ENCODE assay signal across 1 cellular context in the genomic region with DNA sequence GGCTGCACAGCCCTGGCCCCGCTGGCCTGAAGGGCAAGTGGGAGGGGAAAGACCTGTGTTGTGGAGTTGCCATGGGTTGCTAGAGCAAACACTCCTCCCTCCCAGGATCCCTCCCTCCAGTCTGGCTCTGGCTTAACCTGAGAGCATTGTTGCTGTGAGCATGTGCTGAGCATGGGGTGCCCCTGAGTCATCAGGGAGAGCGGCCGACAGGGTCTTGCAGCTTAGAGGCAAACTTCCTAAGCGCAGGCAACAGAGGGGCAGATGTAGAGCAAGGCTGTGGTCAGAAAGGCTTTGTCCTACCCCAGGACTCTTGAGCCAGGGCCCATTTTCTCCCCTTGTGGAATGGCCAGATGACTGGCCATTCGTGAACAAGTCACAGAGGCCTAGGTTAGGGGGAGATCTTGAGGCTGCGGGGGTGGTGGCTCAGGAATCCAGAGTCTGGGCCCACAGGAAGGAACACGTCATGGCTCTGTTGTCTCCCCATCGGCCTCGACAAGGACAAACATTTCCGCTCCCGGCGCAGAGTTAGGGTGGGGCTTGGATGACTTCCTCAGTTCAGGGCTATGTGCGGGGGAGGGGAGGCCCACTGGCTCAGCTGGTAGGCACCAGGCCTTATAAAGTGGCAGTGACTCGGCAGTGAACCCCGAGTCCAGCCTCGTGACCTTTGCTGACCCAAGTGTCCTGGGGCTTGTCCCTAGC.
TF ChIP-seq lines count a peak whose summit lies in the region.

No MANE protein-coding gene starts in this region.

TF ChIP-seq in K562, 482 proteins besides CTCF, POLR2A, EP300 and RAD21 (continued from another document and continues in another):
- TF ChIP-seq, protein P1, sequence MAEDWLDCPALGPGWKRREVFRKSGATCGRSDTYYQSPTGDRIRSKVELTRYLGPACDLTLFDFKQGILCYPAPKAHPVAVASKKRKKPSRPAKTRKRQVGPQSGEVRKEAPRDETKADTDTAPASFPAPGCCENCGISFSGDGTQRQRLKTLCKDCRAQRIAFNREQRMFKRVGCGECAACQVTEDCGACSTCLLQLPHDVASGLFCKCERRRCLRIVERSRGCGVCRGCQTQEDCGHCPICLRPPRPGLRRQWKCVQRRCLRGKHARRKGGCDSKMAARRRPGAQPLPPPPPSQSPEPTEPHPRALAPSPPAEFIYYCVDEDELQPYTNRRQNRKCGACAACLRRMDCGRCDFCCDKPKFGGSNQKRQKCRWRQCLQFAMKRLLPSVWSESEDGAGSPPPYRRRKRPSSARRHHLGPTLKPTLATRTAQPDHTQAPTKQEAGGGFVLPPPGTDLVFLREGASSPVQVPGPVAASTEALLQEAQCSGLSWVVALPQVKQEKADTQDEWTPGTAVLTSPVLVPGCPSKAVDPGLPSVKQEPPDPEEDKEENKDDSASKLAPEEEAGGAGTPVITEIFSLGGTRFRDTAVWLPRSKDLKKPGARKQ (CRISPR knock-in tag; IDR thresholded peaks at IDR 0.05): no peak
- TF ChIP-seq HMGN3 (IDR thresholded peaks at IDR 0.05; ENCODE audit: borderline replicate concordance, extremely low read depth, insufficient read length, low read depth, low read length) (peak; percentile 68), ZNF408 (CRISPR knock-in tag; IDR thresholded peaks at IDR 0.05; ENCODE audit: low read depth) (no peak), ZNF146 (CRISPR knock-in tag; IDR thresholded peaks at IDR 0.05; ENCODE audit: unreplicated experiment) (no peak), TSC22D4 (tag; IDR thresholded peaks at IDR 0.05) (no peak), E2F3 (CRISPR knock-in tag; IDR thresholded peaks at IDR 0.05) (peak; percentile 77; the same call in 1 of the 2 replicates), ZNF324 (CRISPR knock-in tag; IDR thresholded peaks at IDR 0.05) (no peak), ZNF274 (IDR thresholded peaks at IDR 0.05; ENCODE audit: borderline replicate concordance, low read depth, low read length) (no peak), RBFOX2 (IDR thresholded peaks at IDR 0.05; ENCODE audit: low read depth, low read length) (peak; percentile 77), ZNF311 (CRISPR knock-in tag; IDR thresholded peaks at IDR 0.05) (peak; percentile 84; the same call in 1 of the 2 replicates), ARID2 (IDR thresholded peaks at IDR 0.05) (no peak), HEY1 (CRISPR knock-in tag; IDR thresholded peaks at IDR 0.05; ENCODE audit: borderline replicate concordance) (no peak; the same call in 1 of the 2 replicates), PHF8 (IDR thresholded peaks at IDR 0.05; ENCODE audit: borderline replicate concordance, low read length) (peak; percentile 68; the same call in 1 of the 2 replicates), TCF3 (CRISPR knock-in tag; IDR thresholded peaks at IDR 0.05) (peak; percentile 10; the same call in 1 of the 2 replicates), TAF9B (IDR thresholded peaks at IDR 0.05; ENCODE audit: partially characterized antibody) (peak; percentile 93), DPF2 (IDR thresholded peaks at IDR 0.05) (peak; percentile 95), CTBP1 (IDR thresholded peaks at IDR 0.05; ENCODE audit: borderline replicate concordance) (peak; percentile 80; the same call in 1 of the 2 replicates), RNF2 (IDR thresholded peaks at IDR 0.05) (peak; percentile 93), RBBP5 (IDR thresholded peaks at IDR 0.05; ENCODE audit: borderline replicate concordance, insufficient read depth, low read length, poor library complexity, severe bottlenecking) (peak; percentile 89), CBX5 (IDR thresholded peaks at IDR 0.05; ENCODE audit: borderline replicate concordance, low read depth) (no peak; the same call in 1 of the 2 replicates), ZNF253 (CRISPR knock-in tag; conservative IDR thresholded peaks at IDR 0.05) (no peak), CHD1 (IDR thresholded peaks at IDR 0.05; ENCODE audit: low read length) (peak; percentile 33), WHSC1 (IDR thresholded peaks at IDR 0.05; ENCODE audit: low read length) (peak; percentile 85), SAFB2 (IDR thresholded peaks at IDR 0.05; ENCODE audit: borderline replicate concordance, low read depth, low read length, severe bottlenecking) (no peak), HOXB6 (CRISPR knock-in tag; IDR thresholded peaks at IDR 0.05; ENCODE audit: borderline replicate concordance) (no peak), KHSRP (IDR thresholded peaks at IDR 0.05) (peak; percentile 53; the same call in 1 of the 2 replicates), JUN (IDR thresholded peaks at IDR 0.05; ENCODE audit: borderline replicate concordance, low read depth, low read length) (peak; percentile 46), JUN (CRISPR knock-in tag; IDR thresholded peaks at IDR 0.05; ENCODE audit: borderline replicate concordance) (peak; percentile 98; the same call in 1 of the 2 replicates)
- TF ChIP-seq, protein P2, sequence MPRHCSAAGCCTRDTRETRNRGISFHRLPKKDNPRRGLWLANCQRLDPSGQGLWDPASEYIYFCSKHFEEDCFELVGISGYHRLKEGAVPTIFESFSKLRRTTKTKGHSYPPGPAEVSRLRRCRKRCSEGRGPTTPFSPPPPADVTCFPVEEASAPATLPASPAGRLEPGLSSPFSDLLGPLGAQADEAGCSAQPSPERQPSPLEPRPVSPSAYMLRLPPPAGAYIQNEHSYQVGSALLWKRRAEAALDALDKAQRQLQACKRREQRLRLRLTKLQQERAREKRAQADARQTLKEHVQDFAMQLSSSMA (CRISPR knock-in tag; IDR thresholded peaks at IDR 0.05): no peak
- TF ChIP-seq, protein P3, sequence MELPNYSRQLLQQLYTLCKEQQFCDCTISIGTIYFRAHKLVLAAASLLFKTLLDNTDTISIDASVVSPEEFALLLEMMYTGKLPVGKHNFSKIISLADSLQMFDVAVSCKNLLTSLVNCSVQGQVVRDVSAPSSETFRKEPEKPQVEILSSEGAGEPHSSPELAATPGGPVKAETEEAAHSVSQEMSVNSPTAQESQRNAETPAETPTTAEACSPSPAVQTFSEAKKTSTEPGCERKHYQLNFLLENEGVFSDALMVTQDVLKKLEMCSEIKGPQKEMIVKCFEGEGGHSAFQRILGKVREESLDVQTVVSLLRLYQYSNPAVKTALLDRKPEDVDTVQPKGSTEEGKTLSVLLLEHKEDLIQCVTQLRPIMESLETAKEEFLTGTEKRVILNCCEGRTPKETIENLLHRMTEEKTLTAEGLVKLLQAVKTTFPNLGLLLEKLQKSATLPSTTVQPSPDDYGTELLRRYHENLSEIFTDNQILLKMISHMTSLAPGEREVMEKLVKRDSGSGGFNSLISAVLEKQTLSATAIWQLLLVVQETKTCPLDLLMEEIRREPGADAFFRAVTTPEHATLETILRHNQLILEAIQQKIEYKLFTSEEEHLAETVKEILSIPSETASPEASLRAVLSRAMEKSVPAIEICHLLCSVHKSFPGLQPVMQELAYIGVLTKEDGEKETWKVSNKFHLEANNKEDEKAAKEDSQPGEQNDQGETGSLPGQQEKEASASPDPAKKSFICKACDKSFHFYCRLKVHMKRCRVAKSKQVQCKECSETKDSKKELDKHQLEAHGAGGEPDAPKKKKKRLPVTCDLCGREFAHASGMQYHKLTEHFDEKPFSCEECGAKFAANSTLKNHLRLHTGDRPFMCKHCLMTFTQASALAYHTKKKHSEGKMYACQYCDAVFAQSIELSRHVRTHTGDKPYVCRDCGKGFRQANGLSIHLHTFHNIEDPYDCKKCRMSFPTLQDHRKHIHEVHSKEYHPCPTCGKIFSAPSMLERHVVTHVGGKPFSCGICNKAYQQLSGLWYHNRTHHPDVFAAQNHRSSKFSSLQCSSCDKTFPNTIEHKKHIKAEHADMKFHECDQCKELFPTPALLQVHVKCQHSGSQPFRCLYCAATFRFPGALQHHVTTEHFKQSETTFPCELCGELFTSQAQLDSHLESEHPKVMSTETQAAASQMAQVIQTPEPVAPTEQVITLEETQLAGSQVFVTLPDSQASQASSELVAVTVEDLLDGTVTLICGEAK (IDR thresholded peaks at IDR 0.05): peak; percentile 80
- TF ChIP-seq, protein P3 (CRISPR knock-in tag; IDR thresholded peaks at IDR 0.05): no peak
- TF ChIP-seq, protein P4, sequence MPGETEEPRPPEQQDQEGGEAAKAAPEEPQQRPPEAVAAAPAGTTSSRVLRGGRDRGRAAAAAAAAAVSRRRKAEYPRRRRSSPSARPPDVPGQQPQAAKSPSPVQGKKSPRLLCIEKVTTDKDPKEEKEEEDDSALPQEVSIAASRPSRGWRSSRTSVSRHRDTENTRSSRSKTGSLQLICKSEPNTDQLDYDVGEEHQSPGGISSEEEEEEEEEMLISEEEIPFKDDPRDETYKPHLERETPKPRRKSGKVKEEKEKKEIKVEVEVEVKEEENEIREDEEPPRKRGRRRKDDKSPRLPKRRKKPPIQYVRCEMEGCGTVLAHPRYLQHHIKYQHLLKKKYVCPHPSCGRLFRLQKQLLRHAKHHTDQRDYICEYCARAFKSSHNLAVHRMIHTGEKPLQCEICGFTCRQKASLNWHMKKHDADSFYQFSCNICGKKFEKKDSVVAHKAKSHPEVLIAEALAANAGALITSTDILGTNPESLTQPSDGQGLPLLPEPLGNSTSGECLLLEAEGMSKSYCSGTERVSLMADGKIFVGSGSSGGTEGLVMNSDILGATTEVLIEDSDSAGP (CRISPR knock-in tag; IDR thresholded peaks at IDR 0.05): no peak
- TF ChIP-seq, protein P5, sequence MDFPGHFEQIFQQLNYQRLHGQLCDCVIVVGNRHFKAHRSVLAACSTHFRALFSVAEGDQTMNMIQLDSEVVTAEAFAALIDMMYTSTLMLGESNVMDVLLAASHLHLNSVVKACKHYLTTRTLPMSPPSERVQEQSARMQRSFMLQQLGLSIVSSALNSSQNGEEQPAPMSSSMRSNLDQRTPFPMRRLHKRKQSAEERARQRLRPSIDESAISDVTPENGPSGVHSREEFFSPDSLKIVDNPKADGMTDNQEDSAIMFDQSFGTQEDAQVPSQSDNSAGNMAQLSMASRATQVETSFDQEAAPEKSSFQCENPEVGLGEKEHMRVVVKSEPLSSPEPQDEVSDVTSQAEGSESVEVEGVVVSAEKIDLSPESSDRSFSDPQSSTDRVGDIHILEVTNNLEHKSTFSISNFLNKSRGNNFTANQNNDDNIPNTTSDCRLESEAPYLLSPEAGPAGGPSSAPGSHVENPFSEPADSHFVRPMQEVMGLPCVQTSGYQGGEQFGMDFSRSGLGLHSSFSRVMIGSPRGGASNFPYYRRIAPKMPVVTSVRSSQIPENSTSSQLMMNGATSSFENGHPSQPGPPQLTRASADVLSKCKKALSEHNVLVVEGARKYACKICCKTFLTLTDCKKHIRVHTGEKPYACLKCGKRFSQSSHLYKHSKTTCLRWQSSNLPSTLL (IDR thresholded peaks at IDR 0.05): no peak
- TF ChIP-seq, protein P6, sequence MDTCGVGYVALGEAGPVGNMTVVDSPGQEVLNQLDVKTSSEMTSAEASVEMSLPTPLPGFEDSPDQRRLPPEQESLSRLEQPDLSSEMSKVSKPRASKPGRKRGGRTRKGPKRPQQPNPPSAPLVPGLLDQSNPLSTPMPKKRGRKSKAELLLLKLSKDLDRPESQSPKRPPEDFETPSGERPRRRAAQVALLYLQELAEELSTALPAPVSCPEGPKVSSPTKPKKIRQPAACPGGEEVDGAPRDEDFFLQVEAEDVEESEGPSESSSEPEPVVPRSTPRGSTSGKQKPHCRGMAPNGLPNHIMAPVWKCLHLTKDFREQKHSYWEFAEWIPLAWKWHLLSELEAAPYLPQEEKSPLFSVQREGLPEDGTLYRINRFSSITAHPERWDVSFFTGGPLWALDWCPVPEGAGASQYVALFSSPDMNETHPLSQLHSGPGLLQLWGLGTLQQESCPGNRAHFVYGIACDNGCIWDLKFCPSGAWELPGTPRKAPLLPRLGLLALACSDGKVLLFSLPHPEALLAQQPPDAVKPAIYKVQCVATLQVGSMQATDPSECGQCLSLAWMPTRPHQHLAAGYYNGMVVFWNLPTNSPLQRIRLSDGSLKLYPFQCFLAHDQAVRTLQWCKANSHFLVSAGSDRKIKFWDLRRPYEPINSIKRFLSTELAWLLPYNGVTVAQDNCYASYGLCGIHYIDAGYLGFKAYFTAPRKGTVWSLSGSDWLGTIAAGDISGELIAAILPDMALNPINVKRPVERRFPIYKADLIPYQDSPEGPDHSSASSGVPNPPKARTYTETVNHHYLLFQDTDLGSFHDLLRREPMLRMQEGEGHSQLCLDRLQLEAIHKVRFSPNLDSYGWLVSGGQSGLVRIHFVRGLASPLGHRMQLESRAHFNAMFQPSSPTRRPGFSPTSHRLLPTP (IDR thresholded peaks at IDR 0.05; ENCODE audit: borderline replicate concordance, extremely low read depth, insufficient read length): no peak
- TF ChIP-seq, protein P7, sequence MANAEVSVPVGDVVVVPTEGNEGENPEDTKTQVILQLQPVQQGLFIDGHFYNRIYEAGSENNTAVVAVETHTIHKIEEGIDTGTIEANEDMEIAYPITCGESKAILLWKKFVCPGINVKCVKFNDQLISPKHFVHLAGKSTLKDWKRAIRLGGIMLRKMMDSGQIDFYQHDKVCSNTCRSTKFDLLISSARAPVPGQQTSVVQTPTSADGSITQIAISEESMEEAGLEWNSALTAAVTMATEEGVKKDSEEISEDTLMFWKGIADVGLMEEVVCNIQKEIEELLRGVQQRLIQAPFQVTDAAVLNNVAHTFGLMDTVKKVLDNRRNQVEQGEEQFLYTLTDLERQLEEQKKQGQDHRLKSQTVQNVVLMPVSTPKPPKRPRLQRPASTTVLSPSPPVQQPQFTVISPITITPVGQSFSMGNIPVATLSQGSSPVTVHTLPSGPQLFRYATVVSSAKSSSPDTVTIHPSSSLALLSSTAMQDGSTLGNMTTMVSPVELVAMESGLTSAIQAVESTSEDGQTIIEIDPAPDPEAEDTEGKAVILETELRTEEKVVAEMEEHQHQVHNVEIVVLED (CRISPR knock-in tag; IDR thresholded peaks at IDR 0.05): peak; percentile 39; the same call in 1 of the 2 replicates
- TF ChIP-seq, protein P8, sequence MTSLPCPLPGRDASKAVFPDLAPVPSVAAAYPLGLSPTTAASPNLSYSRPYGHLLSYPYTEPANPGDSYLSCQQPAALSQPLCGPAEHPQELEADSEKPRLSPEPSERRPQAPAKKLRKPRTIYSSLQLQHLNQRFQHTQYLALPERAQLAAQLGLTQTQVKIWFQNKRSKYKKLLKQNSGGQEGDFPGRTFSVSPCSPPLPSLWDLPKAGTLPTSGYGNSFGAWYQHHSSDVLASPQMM (CRISPR knock-in tag; IDR thresholded peaks at IDR 0.05): no peak
